8 cellular contexts compared by ENCODE assay signal in genomic region chr4:118280501-118281218, GRCh38.
DNase-seq lines count a peak whose midpoint lies in the region; ATAC-seq and TF ChIP-seq lines count a peak whose summit lies in the region.

No MANE protein-coding gene starts in this region.

- no peak for DNase-seq in BJ (ENCODE audit: low read depth)
- DNase-seq in NCI-H2107 (lab: John Stamatoyannopoulos, UW): peak; percentile 10
- no peak for DNase-seq in activated B cell treated with CpG ODN at 0.5 μM for 24 hours
- DNase-seq in epithelial cell of proximal tubule (ENCODE audit: low read depth): peak; percentile 54
- DNase-seq in naive thymus-derived CD4-positive, alpha-beta T cell: peak in 6 of 9 donors; percentile 27 to 56 (median 41)
- no peak for DNase-seq in NCI-H1048 (lab: John Stamatoyannopoulos, UW)

- peak; percentile 42 for TF ChIP-seq POLR2A in GM18505 (IDR thresholded peaks at IDR 0.05; ENCODE audit: borderline replicate concordance, extremely low read depth, insufficient read depth, insufficient read length)

- H3K4me1 ChIP-seq in naive thymus-derived CD4-positive, alpha-beta T cell (ENCODE audit: control insufficient read depth in 2 of 2, insufficient read depth in 2 of 2, low read length in 2 of 2): peaks cover 16 to 20% of the 10 kb centered on the region in 2 donors

- H3K9me3 ChIP-seq in naive thymus-derived CD4-positive, alpha-beta T cell (ENCODE audit: control insufficient read depth in 2 of 3, low read length in 3 of 3): no peaks in the 10 kb centered on the region

- H3K27me3 Mint-ChIP-seq in activated B cell treated with CpG ODN at 0.5 μM for 24 hours: no peaks in the 10 kb centered on the region
- H3K27me3 Mint-ChIP-seq in naive thymus-derived CD4-positive, alpha-beta T cell: no peaks in the 10 kb centered on the region

- ATAC-seq in GM18505 (IDR thresholded peaks at IDR 0.05; ENCODE audit: unreplicated experiment) (peak; percentile 17), HG03045 (IDR thresholded peaks at IDR 0.05; ENCODE audit: unreplicated experiment) (peak; percentile 24), activated B cell treated with CpG ODN at 0.5 μM for 24 hours (ENCODE audit: low read depth) (no peak)
- no peak for ATAC-seq in naive thymus-derived CD4-positive, alpha-beta T cell

- peaks cover 54% of the 10 kb centered on the region for H3K36me3 Mint-ChIP-seq in activated B cell treated with CpG ODN at 0.5 μM for 24 hours (ENCODE audit: low read depth)
- peaks cover 0 to 25% (median 9%) of the 10 kb centered on the region in 5 donors for H3K36me3 Mint-ChIP-seq in naive thymus-derived CD4-positive, alpha-beta T cell

- H3K36me3 ChIP-seq in BJ (ENCODE audit: control insufficient read depth, insufficient read depth, low read length): peaks cover 2% of the 10 kb centered on the region; the same call in 1 of the 2 replicates
- peaks cover 0 to 8% (median 0%) of the 10 kb centered on the region in 3 experiments for H3K36me3 ChIP-seq in naive thymus-derived CD4-positive, alpha-beta T cell (ENCODE audit: control insufficient read depth in 2 of 3, insufficient read depth in 3 of 3, low read length in 3 of 3)

- intact Hi-C loops in activated B cell treated with CpG ODN at 0.5 μM for 24 hours (cut with micrococcal nuclease): loop anchor here (1.0 kb wide), 1 partner anchor 73 kb away; the partner anchor contains the start of gene PRSS12
- intact Hi-C loops in naive thymus-derived CD4-positive, alpha-beta T cell (cut with micrococcal nuclease): loop anchor here (1.0 kb wide), 4 partner anchors 73 to 610 kb away; partner anchors contain the start of genes PRSS12 (in 2 of the 2) and METTL14 (in 1 of the 2)

- H3K9me3 Mint-ChIP-seq in activated B cell treated with CpG ODN at 0.5 μM for 24 hours: no peaks in the 10 kb centered on the region
- peaks cover 0 to 4% (median 0%) of the 10 kb centered on the region in 11 donors for H3K9me3 Mint-ChIP-seq in naive thymus-derived CD4-positive, alpha-beta T cell

- H3K4me3 Mint-ChIP-seq in activated B cell treated with CpG ODN at 0.5 μM for 24 hours: peak overlapping the region; percentile 94
- peak overlapping the region; percentile 52 to 98 (median 92) for H3K4me3 Mint-ChIP-seq in naive thymus-derived CD4-positive, alpha-beta T cell

- peak overlapping the region; percentile 94 for H3K27ac ChIP-seq in naive thymus-derived CD4-positive, alpha-beta T cell (ENCODE audit: low read depth, low read length)

- POLR2A ChIA-PET in BJ (lab: Charles Lee): no interaction called here
- POLR2A ChIA-PET in activated B cell treated with CpG ODN at 0.5 μM for 24 hours (lab: Charles Lee): no interaction called here
- POLR2A ChIA-PET in naive thymus-derived CD4-positive, alpha-beta T cell (lab: Charles Lee): no interaction called here

- no peaks in the 10 kb centered on the region for H3K27me3 ChIP-seq in BJ (ENCODE audit: control insufficient read depth, insufficient read depth, low read length)
- no peaks in the 10 kb centered on the region for H3K27me3 ChIP-seq in naive thymus-derived CD4-positive, alpha-beta T cell (ENCODE audit: control insufficient read depth in 2 of 2, insufficient read depth in 2 of 2, low read length in 2 of 2)

- peaks cover 70% of the 10 kb centered on the region for H3K4me1 Mint-ChIP-seq in activated B cell treated with CpG ODN at 0.5 μM for 24 hours
- H3K4me1 Mint-ChIP-seq in naive thymus-derived CD4-positive, alpha-beta T cell: peaks cover 24 to 67% (median 49%) of the 10 kb centered on the region in 7 donors

- TF ChIP-seq CTCF in BJ (IDR thresholded peaks at IDR 0.05; ENCODE audit: insufficient read depth, low read depth, low read length): peak; percentile 53
- no peak for TF ChIP-seq CTCF in activated B cell treated with CpG ODN at 0.5 μM for 24 hours (IDR thresholded peaks at IDR 0.05)
- peak; percentile 67 for TF ChIP-seq CTCF in epithelial cell of proximal tubule (conservative IDR thresholded peaks at IDR 0.05; ENCODE audit: low read depth, low read length)

- H3K4me3 ChIP-seq in BJ (ENCODE audit: low read depth, low read length) (peak overlapping the region; percentile 83), epithelial cell of proximal tubule (ENCODE audit: low read depth, low read length) (peak overlapping the region; percentile 87)
- H3K4me3 ChIP-seq in naive thymus-derived CD4-positive, alpha-beta T cell (ENCODE audit: low read length): peak overlapping the region; percentile 80

- CTCF ChIA-PET in BJ (lab: Yijun Ruan, JAX) (interaction anchor here (0.6 to 1.5 kb wide), 5 partner anchors 63 to 189 kb away, joined by 3 to 7 read pairs (median 3); partner anchors contain the start of gene PRSS12), activated B cell treated with CpG ODN at 0.5 μM for 24 hours (lab: Charles Lee) (no interaction called here)
- CTCF ChIA-PET in naive thymus-derived CD4-positive, alpha-beta T cell (lab: Charles Lee): interaction anchor here (0.5 kb wide), 1 partner anchor 85 kb away, joined by 3 read pairs; no protein-coding TSS in a partner anchor

- H3K27ac Mint-ChIP-seq in activated B cell treated with CpG ODN at 0.5 μM for 24 hours: peak overlapping the region; percentile 43
- H3K27ac Mint-ChIP-seq in naive thymus-derived CD4-positive, alpha-beta T cell: peak overlapping the region in 8 of 9 donors; percentile 54 to 99 (median 84)

Comparison
In these comparisons a context has a peak if more than half of its experiments do, and no peak if none do; other contexts are left out.
1. DNase-seq: peak in NCI-H2107 (single experiment), epithelial cell of proximal tubule (single experiment) and naive thymus-derived CD4-positive, alpha-beta T cell (6 of 9); none in BJ (single experiment), activated B cell treated with CpG ODN at 0.5 μM for 24 hours (single experiment) and NCI-H1048 (single experiment).
2. ATAC-seq: peak in GM18505 (single experiment) and HG03045 (single experiment); none in activated B cell treated with CpG ODN at 0.5 μM for 24 hours (single experiment) and naive thymus-derived CD4-positive, alpha-beta T cell (single experiment).
3. Peak in every context shown above with its lines, with median percentiles within 50 percentile points of each other: H3K4me3 ChIP-seq.